In genomic region chr2:38508311-38509039, GRCh38 we compare ENCODE assay signal across 1 cellular context.
TF ChIP-seq lines count a peak whose summit lies in the region.

No MANE protein-coding gene starts in this region.

TF ChIP-seq in K562, 482 proteins besides CTCF, POLR2A, EP300 and RAD21 (continued from another document):
- TF ChIP-seq ZNF12 (CRISPR knock-in tag; IDR thresholded peaks at IDR 0.05) (0 out of 2 replicates have a peak, but pooled peaks have one; percentile 56), RBM25 (IDR thresholded peaks at IDR 0.05; ENCODE audit: low read depth, low read length, severe bottlenecking) (no peak), MTA3 (IDR thresholded peaks at IDR 0.05; ENCODE audit: borderline replicate concordance) (peak; percentile 58; the same call in 1 of the 2 replicates), RB1 (IDR thresholded peaks at IDR 0.05; ENCODE audit: low read depth) (peak; percentile 34; the same call in 1 of the 2 replicates), STAG1 (CRISPR knock-in tag; IDR thresholded peaks at IDR 0.05; ENCODE audit: borderline replicate concordance) (peak; percentile 11; the same call in 1 of the 2 replicates), U2AF1 (optimal IDR thresholded peaks at IDR 0.05; ENCODE audit: low read depth, low read length) (no peak), FOXK2 (conservative IDR thresholded peaks at IDR 0.05 in 1 of 2, IDR thresholded peaks at IDR 0.05 in 1 of 2; ENCODE audit: low read depth in 2 of 2) (peak; percentile 43 to 55; a peak in 2 of 4 replicates), LCOR (CRISPR knock-in tag; IDR thresholded peaks at IDR 0.05) (peak; percentile 50; the same call in 1 of the 2 replicates), POU5F1 (IDR thresholded peaks at IDR 0.05; ENCODE audit: borderline replicate concordance, low read depth, low read length, partially characterized antibody) (no peak), PKNOX1 (IDR thresholded peaks at IDR 0.05) (peak; percentile 37; the same call in 1 of the 2 replicates), L3MBTL2 (IDR thresholded peaks at IDR 0.05) (peak; percentile 96), SRF (CRISPR knock-in tag; IDR thresholded peaks at IDR 0.05) (peak in 1 of 2 experiments; percentile 28; a peak in 1 of 4 replicates), ZNF354B (CRISPR knock-in tag; IDR thresholded peaks at IDR 0.05) (no peak), CEBPG (CRISPR knock-in tag; IDR thresholded peaks at IDR 0.05) (peak; percentile 50; the same call in 1 of the 2 replicates), CEBPG (tag; conservative IDR thresholded peaks at IDR 0.05 in 1 of 2, IDR thresholded peaks at IDR 0.05 in 1 of 2) (no peak), MYC (IDR thresholded peaks at IDR 0.05; ENCODE audit: low read depth, low read length) (peak; percentile 80), MYC (CRISPR knock-in tag; IDR thresholded peaks at IDR 0.05; ENCODE audit: borderline replicate concordance, low read depth) (no peak), HCFC1 (IDR thresholded peaks at IDR 0.05; ENCODE audit: low read depth, low read length) (0 out of 2 replicates have a peak, but pooled peaks have one; percentile 15), ZNF57 (CRISPR knock-in tag; IDR thresholded peaks at IDR 0.05) (no peak), CBFA2T3 (IDR thresholded peaks at IDR 0.05) (peak; percentile 68), HNRNPK (IDR thresholded peaks at IDR 0.05; ENCODE audit: low read depth, low read length, poor library complexity, severe bottlenecking) (no peak), HNRNPL (IDR thresholded peaks at IDR 0.05; ENCODE audit: low read depth, low read length) (no peak), ASH1L (IDR thresholded peaks at IDR 0.05; ENCODE audit: borderline replicate concordance, low read depth, partially characterized antibody) (no peak), RCOR1 (IDR thresholded peaks at IDR 0.05; ENCODE audit: borderline replicate concordance in 1 of 2, low read depth in 2 of 2, low read length in 2 of 2) (peak in 1 of 2 experiments; percentile 72; a peak in 2 of 4 replicates), MNT (conservative IDR thresholded peaks at IDR 0.05) (0 out of 4 replicates have a peak, but pooled peaks have one; percentile 29 to 39), GTF2E2 (tag; IDR thresholded peaks at IDR 0.05) (no peak), GTF2F1 (IDR thresholded peaks at IDR 0.05; ENCODE audit: low read depth, low read length) (no peak), NBN (IDR thresholded peaks at IDR 0.05; ENCODE audit: low read depth) (peak; percentile 38; the same call in 1 of the 2 replicates), FOXA3 (CRISPR knock-in tag; conservative IDR thresholded peaks at IDR 0.05 in 1 of 2, IDR thresholded peaks at IDR 0.05 in 1 of 2) (peak in 1 of 2 experiments; percentile 86; a peak in 2 of 4 replicates), XRCC5 (IDR thresholded peaks at IDR 0.05; ENCODE audit: low read depth, low read length) (peak; percentile 71; the same call in 1 of the 2 replicates), ZNF766 (CRISPR knock-in tag; conservative IDR thresholded peaks at IDR 0.05) (peak; percentile 38; the same call in 1 of the 2 replicates)
- TF ChIP-seq, protein P1, sequence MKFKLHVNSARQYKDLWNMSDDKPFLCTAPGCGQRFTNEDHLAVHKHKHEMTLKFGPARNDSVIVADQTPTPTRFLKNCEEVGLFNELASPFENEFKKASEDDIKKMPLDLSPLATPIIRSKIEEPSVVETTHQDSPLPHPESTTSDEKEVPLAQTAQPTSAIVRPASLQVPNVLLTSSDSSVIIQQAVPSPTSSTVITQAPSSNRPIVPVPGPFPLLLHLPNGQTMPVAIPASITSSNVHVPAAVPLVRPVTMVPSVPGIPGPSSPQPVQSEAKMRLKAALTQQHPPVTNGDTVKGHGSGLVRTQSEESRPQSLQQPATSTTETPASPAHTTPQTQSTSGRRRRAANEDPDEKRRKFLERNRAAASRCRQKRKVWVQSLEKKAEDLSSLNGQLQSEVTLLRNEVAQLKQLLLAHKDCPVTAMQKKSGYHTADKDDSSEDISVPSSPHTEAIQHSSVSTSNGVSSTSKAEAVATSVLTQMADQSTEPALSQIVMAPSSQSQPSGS (CRISPR knock-in tag; IDR thresholded peaks at IDR 0.05), result no peak
- TF ChIP-seq, protein P2, sequence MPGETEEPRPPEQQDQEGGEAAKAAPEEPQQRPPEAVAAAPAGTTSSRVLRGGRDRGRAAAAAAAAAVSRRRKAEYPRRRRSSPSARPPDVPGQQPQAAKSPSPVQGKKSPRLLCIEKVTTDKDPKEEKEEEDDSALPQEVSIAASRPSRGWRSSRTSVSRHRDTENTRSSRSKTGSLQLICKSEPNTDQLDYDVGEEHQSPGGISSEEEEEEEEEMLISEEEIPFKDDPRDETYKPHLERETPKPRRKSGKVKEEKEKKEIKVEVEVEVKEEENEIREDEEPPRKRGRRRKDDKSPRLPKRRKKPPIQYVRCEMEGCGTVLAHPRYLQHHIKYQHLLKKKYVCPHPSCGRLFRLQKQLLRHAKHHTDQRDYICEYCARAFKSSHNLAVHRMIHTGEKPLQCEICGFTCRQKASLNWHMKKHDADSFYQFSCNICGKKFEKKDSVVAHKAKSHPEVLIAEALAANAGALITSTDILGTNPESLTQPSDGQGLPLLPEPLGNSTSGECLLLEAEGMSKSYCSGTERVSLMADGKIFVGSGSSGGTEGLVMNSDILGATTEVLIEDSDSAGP (CRISPR knock-in tag; IDR thresholded peaks at IDR 0.05), result no peak
- TF ChIP-seq, protein P3, sequence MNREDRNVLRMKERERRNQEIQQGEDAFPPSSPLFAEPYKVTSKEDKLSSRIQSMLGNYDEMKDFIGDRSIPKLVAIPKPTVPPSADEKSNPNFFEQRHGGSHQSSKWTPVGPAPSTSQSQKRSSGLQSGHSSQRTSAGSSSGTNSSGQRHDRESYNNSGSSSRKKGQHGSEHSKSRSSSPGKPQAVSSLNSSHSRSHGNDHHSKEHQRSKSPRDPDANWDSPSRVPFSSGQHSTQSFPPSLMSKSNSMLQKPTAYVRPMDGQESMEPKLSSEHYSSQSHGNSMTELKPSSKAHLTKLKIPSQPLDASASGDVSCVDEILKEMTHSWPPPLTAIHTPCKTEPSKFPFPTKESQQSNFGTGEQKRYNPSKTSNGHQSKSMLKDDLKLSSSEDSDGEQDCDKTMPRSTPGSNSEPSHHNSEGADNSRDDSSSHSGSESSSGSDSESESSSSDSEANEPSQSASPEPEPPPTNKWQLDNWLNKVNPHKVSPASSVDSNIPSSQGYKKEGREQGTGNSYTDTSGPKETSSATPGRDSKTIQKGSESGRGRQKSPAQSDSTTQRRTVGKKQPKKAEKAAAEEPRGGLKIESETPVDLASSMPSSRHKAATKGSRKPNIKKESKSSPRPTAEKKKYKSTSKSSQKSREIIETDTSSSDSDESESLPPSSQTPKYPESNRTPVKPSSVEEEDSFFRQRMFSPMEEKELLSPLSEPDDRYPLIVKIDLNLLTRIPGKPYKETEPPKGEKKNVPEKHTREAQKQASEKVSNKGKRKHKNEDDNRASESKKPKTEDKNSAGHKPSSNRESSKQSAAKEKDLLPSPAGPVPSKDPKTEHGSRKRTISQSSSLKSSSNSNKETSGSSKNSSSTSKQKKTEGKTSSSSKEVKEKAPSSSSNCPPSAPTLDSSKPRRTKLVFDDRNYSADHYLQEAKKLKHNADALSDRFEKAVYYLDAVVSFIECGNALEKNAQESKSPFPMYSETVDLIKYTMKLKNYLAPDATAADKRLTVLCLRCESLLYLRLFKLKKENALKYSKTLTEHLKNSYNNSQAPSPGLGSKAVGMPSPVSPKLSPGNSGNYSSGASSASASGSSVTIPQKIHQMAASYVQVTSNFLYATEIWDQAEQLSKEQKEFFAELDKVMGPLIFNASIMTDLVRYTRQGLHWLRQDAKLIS (CRISPR knock-in tag; IDR thresholded peaks at IDR 0.05), result no peak
- TF ChIP-seq, protein P4, sequence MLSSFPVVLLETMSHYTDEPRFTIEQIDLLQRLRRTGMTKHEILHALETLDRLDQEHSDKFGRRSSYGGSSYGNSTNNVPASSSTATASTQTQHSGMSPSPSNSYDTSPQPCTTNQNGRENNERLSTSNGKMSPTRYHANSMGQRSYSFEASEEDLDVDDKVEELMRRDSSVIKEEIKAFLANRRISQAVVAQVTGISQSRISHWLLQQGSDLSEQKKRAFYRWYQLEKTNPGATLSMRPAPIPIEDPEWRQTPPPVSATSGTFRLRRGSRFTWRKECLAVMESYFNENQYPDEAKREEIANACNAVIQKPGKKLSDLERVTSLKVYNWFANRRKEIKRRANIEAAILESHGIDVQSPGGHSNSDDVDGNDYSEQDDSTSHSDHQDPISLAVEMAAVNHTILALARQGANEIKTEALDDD (IDR thresholded peaks at IDR 0.05), result peak; percentile 93
- TF ChIP-seq, protein P5, sequence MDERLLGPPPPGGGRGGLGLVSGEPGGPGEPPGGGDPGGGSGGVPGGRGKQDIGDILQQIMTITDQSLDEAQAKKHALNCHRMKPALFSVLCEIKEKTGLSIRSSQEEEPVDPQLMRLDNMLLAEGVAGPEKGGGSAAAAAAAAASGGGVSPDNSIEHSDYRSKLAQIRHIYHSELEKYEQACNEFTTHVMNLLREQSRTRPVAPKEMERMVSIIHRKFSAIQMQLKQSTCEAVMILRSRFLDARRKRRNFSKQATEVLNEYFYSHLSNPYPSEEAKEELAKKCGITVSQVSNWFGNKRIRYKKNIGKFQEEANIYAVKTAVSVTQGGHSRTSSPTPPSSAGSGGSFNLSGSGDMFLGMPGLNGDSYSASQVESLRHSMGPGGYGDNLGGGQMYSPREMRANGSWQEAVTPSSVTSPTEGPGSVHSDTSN (CRISPR knock-in tag; IDR thresholded peaks at IDR 0.05; ENCODE audit: low read depth), result no peak
- TF ChIP-seq, protein P5 (tag; conservative IDR thresholded peaks at IDR 0.05; ENCODE audit: low read depth), result peak; percentile 33; the same call in 1 of the 2 replicates
- TF ChIP-seq, protein P6, sequence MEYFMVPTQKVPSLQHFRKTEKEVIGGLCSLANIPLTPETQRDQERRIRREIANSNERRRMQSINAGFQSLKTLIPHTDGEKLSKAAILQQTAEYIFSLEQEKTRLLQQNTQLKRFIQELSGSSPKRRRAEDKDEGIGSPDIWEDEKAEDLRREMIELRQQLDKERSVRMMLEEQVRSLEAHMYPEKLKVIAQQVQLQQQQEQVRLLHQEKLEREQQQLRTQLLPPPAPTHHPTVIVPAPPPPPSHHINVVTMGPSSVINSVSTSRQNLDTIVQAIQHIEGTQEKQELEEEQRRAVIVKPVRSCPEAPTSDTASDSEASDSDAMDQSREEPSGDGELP (CRISPR knock-in tag; IDR thresholded peaks at IDR 0.05; ENCODE audit: borderline replicate concordance), result peak; percentile 53; the same call in 1 of the 2 replicates
- TF ChIP-seq, protein P7, sequence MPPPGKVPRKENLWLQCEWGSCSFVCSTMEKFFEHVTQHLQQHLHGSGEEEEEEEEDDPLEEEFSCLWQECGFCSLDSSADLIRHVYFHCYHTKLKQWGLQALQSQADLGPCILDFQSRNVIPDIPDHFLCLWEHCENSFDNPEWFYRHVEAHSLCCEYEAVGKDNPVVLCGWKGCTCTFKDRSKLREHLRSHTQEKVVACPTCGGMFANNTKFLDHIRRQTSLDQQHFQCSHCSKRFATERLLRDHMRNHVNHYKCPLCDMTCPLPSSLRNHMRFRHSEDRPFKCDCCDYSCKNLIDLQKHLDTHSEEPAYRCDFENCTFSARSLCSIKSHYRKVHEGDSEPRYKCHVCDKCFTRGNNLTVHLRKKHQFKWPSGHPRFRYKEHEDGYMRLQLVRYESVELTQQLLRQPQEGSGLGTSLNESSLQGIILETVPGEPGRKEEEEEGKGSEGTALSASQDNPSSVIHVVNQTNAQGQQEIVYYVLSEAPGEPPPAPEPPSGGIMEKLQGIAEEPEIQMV (tag; conservative IDR thresholded peaks at IDR 0.05; ENCODE audit: low read depth), result no peak
